In genomic region chr9:93681316-93682154, GRCh38 we compare ENCODE assay signal across 1 cellular context.
TF ChIP-seq lines count a peak whose summit lies in the region.

No MANE protein-coding gene starts in this region.

TF ChIP-seq in H1, 55 proteins besides CTCF, POLR2A, EP300 and RAD21 (continued from another document):
- TF ChIP-seq CHD7 (IDR thresholded peaks at IDR 0.05; ENCODE audit: insufficient replicate concordance, low read length), result no peak
- TF ChIP-seq RFX5 (IDR thresholded peaks at IDR 0.05; ENCODE audit: borderline replicate concordance, low read depth, low read length), result no peak
